Comparison of ENCODE assay signal across 8 cellular contexts in the genomic region with DNA sequence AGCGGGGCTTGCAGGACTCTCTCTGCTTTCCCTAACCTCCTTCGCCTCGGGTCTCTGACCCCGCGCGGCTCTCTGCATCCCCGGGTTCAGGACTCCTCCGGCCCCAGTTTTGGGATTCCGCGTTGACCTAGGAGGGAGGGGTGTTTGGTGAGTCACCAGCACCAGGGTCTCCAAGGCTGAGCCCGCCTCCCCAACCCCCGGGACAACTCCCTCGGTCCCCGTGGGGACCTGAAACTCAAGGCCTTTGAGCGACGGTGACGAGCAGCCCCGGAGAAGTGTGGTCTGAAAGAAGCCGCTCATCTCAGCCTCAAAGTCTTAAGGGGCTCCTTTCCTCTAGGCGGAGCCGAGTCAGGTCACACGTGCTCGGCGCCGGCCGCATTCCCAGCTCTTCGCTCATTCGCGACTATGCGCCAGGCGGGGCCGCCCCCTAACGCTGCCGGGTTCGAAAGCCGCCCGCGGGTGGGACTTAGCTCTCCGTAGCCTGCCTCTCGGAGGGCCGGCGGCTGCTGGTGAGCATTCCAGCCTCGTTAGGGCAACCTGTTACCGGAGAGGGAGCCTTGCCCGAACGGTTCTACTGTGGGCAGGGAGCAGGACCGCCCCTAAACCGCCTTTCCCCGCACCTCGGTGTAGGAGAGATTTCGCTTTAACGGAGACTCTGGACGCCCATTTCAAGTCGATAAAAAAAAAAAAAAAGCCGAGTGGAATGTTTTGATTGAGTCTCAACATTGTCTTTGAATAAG. TPM values are rescaled to one million over a fixed set of nuclear protein-coding genes. Genes with fewer than 3 reads are reported as not detected.
A peak's percentile ranks its signal among the peaks of the same experiment; 100 is the strongest.
DNase-seq lines count a peak whose midpoint lies in the region; ATAC-seq lines count a peak whose summit lies in the region.

No MANE protein-coding gene starts in this region.

- H3K4me3 Mint-ChIP-seq in T-helper 2 cell treated with Interferon-gamma antibody and Interleukin-4, amounts not matched to agents 5 μg/mL and 100 μg/mL, for 36 hours: peak overlapping the region; percentile 55
- peak overlapping the region; percentile 85 for H3K4me3 Mint-ChIP-seq in activated T-cell treated with anti-CD3 and anti-CD28 coated beads, Interleukin-2, amount 50 U/mL, for 72 hours
- peak overlapping the region; percentile 73 for H3K4me3 Mint-ChIP-seq in stimulated activated effector memory CD8-positive, alpha-beta T cell treated with anti-CD3 and anti-CD28 coated beads, Interleukin-12 subunit alpha, Interleukin-12 subunit beta, amount 100 ng/mL, for 72 hours

- H3K4me1 Mint-ChIP-seq in T-helper 2 cell treated with Interferon-gamma antibody and Interleukin-4, amounts not matched to agents 5 μg/mL and 100 μg/mL, for 36 hours (ENCODE audit: low read depth): peaks cover 19% of the 10 kb centered on the region
- H3K4me1 Mint-ChIP-seq in activated T-cell treated with anti-CD3 and anti-CD28 coated beads, Interleukin-2, amount 50 U/mL, for 72 hours (ENCODE audit: low read depth): peaks cover 43% of the 10 kb centered on the region
- H3K4me1 Mint-ChIP-seq in stimulated activated effector memory CD8-positive, alpha-beta T cell treated with anti-CD3 and anti-CD28 coated beads, Interleukin-12 subunit alpha, Interleukin-12 subunit beta, amount 100 ng/mL, for 72 hours: peaks cover 40% of the 10 kb centered on the region

- H3K4me3 ChIP-seq in iPS DF 6.9 (ENCODE audit: low read length): peak overlapping the region; percentile 14; the same call in 1 of the 2 replicates

- peaks cover 90% of the 10 kb centered on the region for H3K27me3 Mint-ChIP-seq in T-helper 2 cell treated with Interferon-gamma antibody and Interleukin-4, amounts not matched to agents 5 μg/mL and 100 μg/mL, for 36 hours (ENCODE audit: low read depth)
- peaks cover 97% of the 10 kb centered on the region for H3K27me3 Mint-ChIP-seq in activated T-cell treated with anti-CD3 and anti-CD28 coated beads, Interleukin-2, amount 50 U/mL, for 72 hours (ENCODE audit: low read depth)

- intact Hi-C loops in head of caudate nucleus (cut with DNase I): no loop called here

- WGBS in iPS DF 6.9 (ENCODE audit: insufficient coverage, insufficient read length): no CpG with 5 or more reads among the region's 55 CpGs

- peaks cover 88% of the 10 kb centered on the region for H3K27me3 ChIP-seq in iPS DF 6.9 (ENCODE audit: control insufficient read depth, insufficient read depth, low read length)

- H3K27ac Mint-ChIP-seq in T-helper 2 cell treated with Interferon-gamma antibody and Interleukin-4, amounts not matched to agents 5 μg/mL and 100 μg/mL, for 36 hours: no peak overlapping the region
- no peak overlapping the region for H3K27ac Mint-ChIP-seq in activated T-cell treated with anti-CD3 and anti-CD28 coated beads, Interleukin-2, amount 50 U/mL, for 72 hours
- H3K27ac Mint-ChIP-seq in stimulated activated effector memory CD8-positive, alpha-beta T cell treated with anti-CD3 and anti-CD28 coated beads, Interleukin-12 subunit alpha, Interleukin-12 subunit beta, amount 100 ng/mL, for 72 hours: no peak overlapping the region

- no peaks in the 10 kb centered on the region for H3K9me3 Mint-ChIP-seq in T-helper 2 cell treated with Interferon-gamma antibody and Interleukin-4, amounts not matched to agents 5 μg/mL and 100 μg/mL, for 36 hours
- H3K9me3 Mint-ChIP-seq in activated T-cell treated with anti-CD3 and anti-CD28 coated beads, Interleukin-2, amount 50 U/mL, for 72 hours: no peaks in the 10 kb centered on the region
- no peaks in the 10 kb centered on the region for H3K9me3 Mint-ChIP-seq in stimulated activated effector memory CD8-positive, alpha-beta T cell treated with anti-CD3 and anti-CD28 coated beads, Interleukin-12 subunit alpha, Interleukin-12 subunit beta, amount 100 ng/mL, for 72 hours

- DNase-seq in T-helper 2 cell treated with Interferon-gamma antibody and Interleukin-4, amounts not matched to agents 5 μg/mL and 100 μg/mL, for 36 hours (ENCODE audit: low spot score): no peak
- no peak for DNase-seq in T-helper 2 cell
- DNase-seq in activated T-cell treated with anti-CD3 and anti-CD28 coated beads, Interleukin-2, amount 50 U/mL, for 72 hours: peak in 1 of 2 donors; percentile 31
- DNase-seq in iPS DF 6.9 (ENCODE audit: low read depth, low spot score): no peak
- peak in 1 of 2 donors; percentile 63 for DNase-seq in stimulated activated effector memory CD8-positive, alpha-beta T cell treated with anti-CD3 and anti-CD28 coated beads, Interleukin-12 subunit alpha, Interleukin-12 subunit beta, amount 100 ng/mL, for 72 hours (ENCODE audit: low spot score in 2 of 2)
- no peak for DNase-seq in head of caudate nucleus
- DNase-seq in mesenteric fat pad (ENCODE audit: low spot score): no peak

- H3K4me1 ChIP-seq in iPS DF 6.9 (ENCODE audit: control insufficient read depth, insufficient read depth, low read length): peaks cover 4% of the 10 kb centered on the region; the same call in 1 of the 2 replicates

- ATAC-seq in HG03045 (IDR thresholded peaks at IDR 0.05; ENCODE audit: unreplicated experiment): peak; percentile 38
- ATAC-seq in activated T-cell treated with anti-CD3 and anti-CD28 coated beads, Interleukin-2, amount 50 U/mL, for 72 hours (replicated peaks in 1 of 2): peak; percentile 60 to 65
- ATAC-seq in stimulated activated effector memory CD8-positive, alpha-beta T cell treated with anti-CD3 and anti-CD28 coated beads, Interleukin-12 subunit alpha, Interleukin-12 subunit beta, amount 100 ng/mL, for 72 hours: peak; percentile 67

- H3K36me3 Mint-ChIP-seq in T-helper 2 cell treated with Interferon-gamma antibody and Interleukin-4, amounts not matched to agents 5 μg/mL and 100 μg/mL, for 36 hours (ENCODE audit: low read depth): peaks cover 5% of the 10 kb centered on the region
- H3K36me3 Mint-ChIP-seq in activated T-cell treated with anti-CD3 and anti-CD28 coated beads, Interleukin-2, amount 50 U/mL, for 72 hours (ENCODE audit: insufficient read depth in 2 of 2): peaks cover 1 to 3% of the 10 kb centered on the region in 2 donors
- peaks cover 5% of the 10 kb centered on the region for H3K36me3 Mint-ChIP-seq in stimulated activated effector memory CD8-positive, alpha-beta T cell treated with anti-CD3 and anti-CD28 coated beads, Interleukin-12 subunit alpha, Interleukin-12 subunit beta, amount 100 ng/mL, for 72 hours

- no peaks in the 10 kb centered on the region for H3K9me3 ChIP-seq in iPS DF 6.9 (ENCODE audit: control insufficient read depth, insufficient read depth, low read length)

- H3K27ac ChIP-seq in iPS DF 6.9 (ENCODE audit: low read length): no peak overlapping the region

- H3K36me3 ChIP-seq in iPS DF 6.9 (ENCODE audit: control insufficient read depth, insufficient read depth, low read length): no peaks in the 10 kb centered on the region

RNA-seq across cellular contexts. Expression of a gene that starts 3.0 kb away (rescaled TPM):
- not detected for total RNA-seq in activated T-cell treated with anti-CD3 and anti-CD28 coated beads, Interleukin-2, amount 50 U/mL, for 72 hours
- not detected for total RNA-seq in mesenteric fat pad

RNA-seq across cellular contexts. Expression of a gene that starts 35.1 kb away (rescaled TPM):
- 10 to 100 TPM; 39.7 to 46.6 TPM for total RNA-seq in activated T-cell treated with anti-CD3 and anti-CD28 coated beads, Interleukin-2, amount 50 U/mL, for 72 hours
- total RNA-seq in mesenteric fat pad: 45.3 TPM
